ENCODE assay signal across 1 cellular context in genomic region chr3:157069406-157069805, GRCh38.
TF ChIP-seq lines count a peak whose summit lies in the region.

No MANE protein-coding gene starts in this region.

TF ChIP-seq in K562, 482 proteins besides CTCF, POLR2A, EP300 and RAD21 (continued from another document):
- no peak for TF ChIP-seq HOXB6 (CRISPR knock-in tag; IDR thresholded peaks at IDR 0.05; ENCODE audit: borderline replicate concordance)
- peak; percentile 77 for TF ChIP-seq ARID1B (IDR thresholded peaks at IDR 0.05)
- no peak for TF ChIP-seq POLR2AphosphoS2 (IDR thresholded peaks at IDR 0.05; ENCODE audit: low read length)
- TF ChIP-seq TAL1 (IDR thresholded peaks at IDR 0.05), result peak; percentile 79
- peak; percentile 76 for TF ChIP-seq CBFA2T3 (IDR thresholded peaks at IDR 0.05)
- peak; percentile 45; the same call in 1 of the 2 replicates for TF ChIP-seq SMARCA4 (IDR thresholded peaks at IDR 0.05)
- peak; percentile 33 for TF ChIP-seq MEIS2 (IDR thresholded peaks at IDR 0.05; ENCODE audit: partially characterized antibody)
- TF ChIP-seq IFI16 (CRISPR knock-in tag; IDR thresholded peaks at IDR 0.05), result no peak
- TF ChIP-seq SOX6 (IDR thresholded peaks at IDR 0.05), result peak; percentile 73; the same call in 1 of the 2 replicates
- no peak for TF ChIP-seq ZC3H8 (IDR thresholded peaks at IDR 0.05)
- peak; percentile 41 to 61; a peak in 3 of 4 replicates for TF ChIP-seq KDM1A (IDR thresholded peaks at IDR 0.05)
- no peak for TF ChIP-seq KLF6 (CRISPR knock-in tag; IDR thresholded peaks at IDR 0.05; ENCODE audit: borderline replicate concordance)
- TF ChIP-seq, protein P1, sequence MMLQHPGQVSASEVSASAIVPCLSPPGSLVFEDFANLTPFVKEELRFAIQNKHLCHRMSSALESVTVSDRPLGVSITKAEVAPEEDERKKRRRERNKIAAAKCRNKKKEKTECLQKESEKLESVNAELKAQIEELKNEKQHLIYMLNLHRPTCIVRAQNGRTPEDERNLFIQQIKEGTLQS (IDR thresholded peaks at IDR 0.05), result peak; percentile 56
- TF ChIP-seq, protein P1 (CRISPR knock-in tag; conservative IDR thresholded peaks at IDR 0.05), result no peak
- no peak for TF ChIP-seq MAFG (tag; conservative IDR thresholded peaks at IDR 0.05)
- TF ChIP-seq NR2C1 (IDR thresholded peaks at IDR 0.05), result no peak
- TF ChIP-seq NR2C1 (tag; IDR thresholded peaks at IDR 0.05), result peak; percentile 68; the same call in 1 of the 2 replicates
- no peak for TF ChIP-seq ZNF584 (CRISPR knock-in tag; IDR thresholded peaks at IDR 0.05; ENCODE audit: low read depth)
- no peak for TF ChIP-seq CEBPG (CRISPR knock-in tag; IDR thresholded peaks at IDR 0.05)
- TF ChIP-seq CEBPG (tag; conservative IDR thresholded peaks at IDR 0.05 in 1 of 2, IDR thresholded peaks at IDR 0.05 in 1 of 2), result peak in 1 of 2 experiments; percentile 39; a peak in 1 of 4 replicates
